ENCODE assay signal across 16 cellular contexts in the genomic region with DNA sequence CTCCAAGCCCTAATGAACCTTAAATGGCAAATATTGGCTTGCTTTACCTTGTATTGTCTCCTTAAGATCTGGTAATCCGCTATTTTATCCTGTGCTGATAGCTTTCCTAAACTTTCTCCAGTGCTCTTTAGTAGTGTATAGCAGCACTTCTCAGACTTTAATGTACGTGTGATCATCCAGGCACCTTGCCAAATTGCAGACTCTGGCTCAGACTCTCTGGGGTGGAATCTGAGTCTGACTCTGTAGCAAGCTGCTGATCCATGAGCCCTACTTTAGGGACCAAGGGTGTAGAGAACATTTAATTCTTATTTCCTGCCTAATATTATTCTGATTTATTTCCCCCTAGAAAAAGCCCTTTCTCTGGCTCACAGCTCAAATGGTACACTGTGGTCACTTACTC.
A peak's percentile ranks its signal among the peaks of the same experiment; 100 is the strongest.
DNase-seq lines count a peak whose midpoint lies in the region; ATAC-seq and TF ChIP-seq lines count a peak whose summit lies in the region.
"Had no signal": no experiment of that assay in that cellular context is flagged by ENCODE, and none has a peak within 500 bp of the region (broad histone marks: within the 10 kb centered on the region; RNA-seq: fewer than 3 reads in every experiment).

No MANE protein-coding gene starts in this region.

- no peak overlapping the region for H4K8ac ChIP-seq in mesenchymal stem cell (ENCODE audit: low read length)

- H3K4me1 Mint-ChIP-seq in T-helper 2 cell treated with Interferon-gamma antibody and Interleukin-4, amounts not matched to agents 5 μg/mL and 100 μg/mL, for 36 hours (ENCODE audit: low read depth) = no peaks in the 10 kb centered on the region
- H3K4me1 Mint-ChIP-seq: immature natural killer cell; stimulated activated naive B cell treated with anti-CD40 and anti-IgM and Interleukin-4, amounts not matched to agents 10 μg/mL and 1 μg/mL and 100 μg/mL, for 72 hours had no signal

- no peak overlapping the region for H2BK12ac ChIP-seq in mesenchymal stem cell (ENCODE audit: low read length in 2 of 2)

- H3K14ac ChIP-seq in mesenchymal stem cell (ENCODE audit: low read length in 2 of 2) = no peak overlapping the region

- DNase-seq in G401 (ENCODE audit: low spot score) (peak; percentile 66), NCI-H82 treated with DMSO at 0.1 percent for 48 hours (lab: John Stamatoyannopoulos, UW; ENCODE audit: unreplicated experiment) (peak; percentile 56), cerebellar cortex (ENCODE audit: low spot score) (peak; percentile 53), mesenchymal stem cell (peak; percentile 42), lower lobe of right lung (no peak), colonic mucosa (no peak)
- no peak for DNase-seq in stimulated activated CD4-positive, alpha-beta T cell treated with anti-CD3 and anti-CD28 coated beads, Interleukin-15, amount 100 ng/mL, for 24 hours
- DNase-seq in T-helper 2 cell treated with Interferon-gamma antibody and Interleukin-4, amounts not matched to agents 5 μg/mL and 100 μg/mL, for 36 hours (ENCODE audit: low spot score) = no peak
- DNase-seq: activated naive CD4-positive, alpha-beta T cell treated with Interleukin-2 at 50 U/mL for 16 hours; DMS53; immature natural killer cell; NCI-H1048; stimulated activated naive B cell treated with anti-CD40 and anti-IgM and Interleukin-4, amounts not matched to agents 10 μg/mL and 1 μg/mL and 100 μg/mL, for 72 hours; upper lobe of right lung had no signal

- H3K4me3 Mint-ChIP-seq in T-helper 2 cell treated with Interferon-gamma antibody and Interleukin-4, amounts not matched to agents 5 μg/mL and 100 μg/mL, for 36 hours = no peak overlapping the region
- H3K4me3 Mint-ChIP-seq: immature natural killer cell; stimulated activated naive B cell treated with anti-CD40 and anti-IgM and Interleukin-4, amounts not matched to agents 10 μg/mL and 1 μg/mL and 100 μg/mL, for 72 hours had no signal

- no peak overlapping the region for H3K27ac Mint-ChIP-seq in T-helper 2 cell treated with Interferon-gamma antibody and Interleukin-4, amounts not matched to agents 5 μg/mL and 100 μg/mL, for 36 hours
- H3K27ac Mint-ChIP-seq: immature natural killer cell; stimulated activated naive B cell treated with anti-CD40 and anti-IgM and Interleukin-4, amounts not matched to agents 10 μg/mL and 1 μg/mL and 100 μg/mL, for 72 hours had no signal

- H3K23ac ChIP-seq in mesenchymal stem cell (ENCODE audit: low read length in 2 of 2) = no peak overlapping the region

- no peaks in the 10 kb centered on the region for H3K27me3 Mint-ChIP-seq in T-helper 2 cell treated with Interferon-gamma antibody and Interleukin-4, amounts not matched to agents 5 μg/mL and 100 μg/mL, for 36 hours (ENCODE audit: low read depth)
- H3K27me3 Mint-ChIP-seq: stimulated activated naive B cell treated with anti-CD40 and anti-IgM and Interleukin-4, amounts not matched to agents 10 μg/mL and 1 μg/mL and 100 μg/mL, for 72 hours had no signal

- H3K4me3 ChIP-seq in mesenchymal stem cell (ENCODE audit: insufficient read depth in 1 of 2, low read depth in 1 of 2, low read length in 2 of 2) (no peak overlapping the region), lower lobe of right lung (no peak overlapping the region), colonic mucosa (no peak overlapping the region)
- H3K4me3 ChIP-seq: skin epidermis, upper lobe of right lung had no signal

- no peak overlapping the region for H2BK120ac ChIP-seq in mesenchymal stem cell (ENCODE audit: low read depth, low read length)

- ATAC-seq in lower lobe of right lung = no peak
- ATAC-seq: upper lobe of right lung had no signal

- no peak overlapping the region for H3K9ac ChIP-seq in mesenchymal stem cell (ENCODE audit: low read length)
- no peak overlapping the region for H3K9ac ChIP-seq in colonic mucosa (ENCODE audit: low read depth in 2 of 2, low read length in 2 of 2)

- no peak overlapping the region for H4K91ac ChIP-seq in mesenchymal stem cell (ENCODE audit: low read length)

- H3K4me2 ChIP-seq in mesenchymal stem cell (ENCODE audit: low read length, poor library complexity, severe bottlenecking) = no peak overlapping the region

- H2BK15ac ChIP-seq in mesenchymal stem cell (ENCODE audit: low read depth, poor library complexity, severe bottlenecking) = no peak overlapping the region

- intact Hi-C loops in lower lobe of right lung (cut with DNase I) = no loop called here
- intact Hi-C loops in colonic mucosa (cut with DNase I) = no loop called here

- no peak overlapping the region for H3K18ac ChIP-seq in mesenchymal stem cell (ENCODE audit: low read depth in 1 of 2, low read length in 2 of 2)

- H3K27me3 ChIP-seq in mesenchymal stem cell (ENCODE audit: control insufficient read depth in 1 of 2, insufficient read depth in 1 of 2, low read length in 2 of 2) (no peaks in the 10 kb centered on the region), lower lobe of right lung (ENCODE audit: low read depth) (no peaks in the 10 kb centered on the region), colonic mucosa (no peaks in the 10 kb centered on the region)
- H3K27me3 ChIP-seq: neutrophil, upper lobe of right lung had no signal

- H3K27ac ChIP-seq in mesenchymal stem cell (ENCODE audit: low read length, poor library complexity, severe bottlenecking) = no peak overlapping the region
- H3K27ac ChIP-seq in lower lobe of right lung = no peak overlapping the region
- no peak overlapping the region for H3K27ac ChIP-seq in colonic mucosa
- H3K27ac ChIP-seq: neutrophil, skin epidermis, upper lobe of right lung had no signal

- H3K36me3 ChIP-seq in mesenchymal stem cell (ENCODE audit: control insufficient read depth in 1 of 2, insufficient read depth in 2 of 2, low read depth in 1 of 2, low read length in 2 of 2) (no peaks in the 10 kb centered on the region), lower lobe of right lung (no peaks in the 10 kb centered on the region), colonic mucosa (no peaks in the 10 kb centered on the region)
- H3K36me3 ChIP-seq: neutrophil, upper lobe of right lung had no signal

- H2AFZ ChIP-seq in mesenchymal stem cell (ENCODE audit: low read depth, low read length) = no peak overlapping the region

- H3K4me1 ChIP-seq in mesenchymal stem cell (ENCODE audit: control insufficient read depth, insufficient read depth, low read depth, low read length) (no peaks in the 10 kb centered on the region), lower lobe of right lung (no peaks in the 10 kb centered on the region), colonic mucosa (no peaks in the 10 kb centered on the region)
- H3K4me1 ChIP-seq: upper lobe of right lung had no signal

- H2BK5ac ChIP-seq in mesenchymal stem cell (ENCODE audit: low read depth, low read length, poor library complexity, severe bottlenecking) = no peak overlapping the region

- in situ Hi-C loops in G401 (cut with HindIII; ENCODE audit: low sequenced_read_pairs) = no loop called here

- WGBS in mesenchymal stem cell = 70% methylated on average over 2 of the region's 2 CpGs

- no peak overlapping the region for H2AK5ac ChIP-seq in mesenchymal stem cell (ENCODE audit: low read length, severe bottlenecking)

- TF ChIP-seq CTCF in lower lobe of right lung (IDR thresholded peaks at IDR 0.05) (no peak), colonic mucosa (IDR thresholded peaks at IDR 0.05) (no peak)

- H3K4ac ChIP-seq in mesenchymal stem cell (ENCODE audit: low read depth in 1 of 2, low read length in 2 of 2) = no peak overlapping the region

- H3K9me3 ChIP-seq in mesenchymal stem cell (ENCODE audit: control insufficient read depth, low read length) (no peaks in the 10 kb centered on the region), lower lobe of right lung (no peaks in the 10 kb centered on the region), colonic mucosa (no peaks in the 10 kb centered on the region)
- H3K9me3 ChIP-seq: neutrophil, upper lobe of right lung had no signal

- H3K79me1 ChIP-seq in mesenchymal stem cell (replicated peaks; ENCODE audit: low read length, poor library complexity, severe bottlenecking) = no peaks in the 10 kb centered on the region

- no peaks in the 10 kb centered on the region for H3K36me3 Mint-ChIP-seq in T-helper 2 cell treated with Interferon-gamma antibody and Interleukin-4, amounts not matched to agents 5 μg/mL and 100 μg/mL, for 36 hours (ENCODE audit: low read depth)
- H3K36me3 Mint-ChIP-seq: immature natural killer cell; stimulated activated naive B cell treated with anti-CD40 and anti-IgM and Interleukin-4, amounts not matched to agents 10 μg/mL and 1 μg/mL and 100 μg/mL, for 72 hours had no signal

- no peaks in the 10 kb centered on the region for H3K9me3 Mint-ChIP-seq in T-helper 2 cell treated with Interferon-gamma antibody and Interleukin-4, amounts not matched to agents 5 μg/mL and 100 μg/mL, for 36 hours
- H3K9me3 Mint-ChIP-seq: stimulated activated naive B cell treated with anti-CD40 and anti-IgM and Interleukin-4, amounts not matched to agents 10 μg/mL and 1 μg/mL and 100 μg/mL, for 72 hours had no signal

Comparison
In these comparisons a context has a peak if more than half of its experiments do, and no peak if none do; other contexts are left out.
1. DNase-seq: peak in G401 (single experiment), NCI-H82 treated with DMSO at 0.1 percent for 48 hours (single experiment), cerebellar cortex (single experiment) and mesenchymal stem cell (single experiment); none in stimulated activated CD4-positive, alpha-beta T cell treated with anti-CD3 and anti-CD28 coated beads, Interleukin-15, amount 100 ng/mL, for 24 hours (single experiment), T-helper 2 cell treated with Interferon-gamma antibody and Interleukin-4, amounts not matched to agents 5 μg/mL and 100 μg/mL, for 36 hours (single experiment), lower lobe of right lung (single experiment) and colonic mucosa (single experiment).